1 cellular context compared by ENCODE assay signal in the genomic region with DNA sequence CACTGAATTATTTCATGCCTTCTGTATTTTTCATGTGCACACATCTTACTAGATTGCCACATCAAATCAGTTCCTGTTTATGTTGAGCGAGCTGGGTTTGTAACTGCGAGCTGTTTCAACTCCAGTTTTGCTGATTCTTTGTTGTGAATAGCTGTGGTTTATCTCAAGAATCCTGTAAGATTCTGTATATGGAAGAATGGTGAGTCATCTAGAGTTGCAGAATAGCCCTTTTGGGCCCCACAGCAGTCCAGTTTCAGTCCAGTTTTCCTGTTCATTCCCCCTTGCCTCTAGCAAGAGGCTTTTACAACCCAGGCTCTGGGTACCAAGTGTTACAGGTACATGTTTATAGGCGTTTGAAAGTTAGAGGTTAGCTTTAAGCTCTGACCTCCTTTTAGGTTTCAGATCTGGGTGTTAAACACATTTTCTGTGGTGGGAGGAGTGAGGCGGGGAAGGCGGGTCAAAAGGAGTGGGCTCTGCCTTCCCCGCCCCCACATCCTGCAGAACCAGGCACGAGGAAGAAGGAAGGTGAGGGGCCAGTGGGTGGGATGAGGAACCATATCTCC.
TF ChIP-seq lines count a peak whose summit lies in the region.

No MANE protein-coding gene starts in this region.

TF ChIP-seq in GM12878, 131 proteins besides CTCF, POLR2A, EP300 and RAD21 (continued from another document and continues in another):
- TF ChIP-seq ZBTB33 (IDR thresholded peaks at IDR 0.05) (no peak), SPI1 (IDR thresholded peaks at IDR 0.05; ENCODE audit: borderline replicate concordance, insufficient read depth, low read depth, low read length) (peak; percentile 52; the same call in 1 of the 2 replicates), NFYA (IDR thresholded peaks at IDR 0.05; ENCODE audit: borderline replicate concordance, low read depth, low read length) (no peak), NRF1 (conservative IDR thresholded peaks at IDR 0.05; ENCODE audit: low read depth, low read length) (no peak), NBN (IDR thresholded peaks at IDR 0.05) (no peak), MXI1 (IDR thresholded peaks at IDR 0.05; ENCODE audit: low read depth, low read length) (0 out of 2 replicates have a peak, but pooled peaks have one; percentile 28), CREM (IDR thresholded peaks at IDR 0.05; ENCODE audit: low read depth) (peak; percentile 35; the same call in 1 of the 2 replicates), EGR1 (IDR thresholded peaks at IDR 0.05; ENCODE audit: borderline replicate concordance in 1 of 2, low read depth in 2 of 2, low read length in 2 of 2) (peak in 1 of 2 experiments; percentile 69; a peak in 2 of 3 replicates), SREBF2 (IDR thresholded peaks at IDR 0.05; ENCODE audit: low read length) (no peak), RCOR1 (conservative IDR thresholded peaks at IDR 0.05; ENCODE audit: low read depth, low read length) (no peak), RAD51 (IDR thresholded peaks at IDR 0.05) (no peak), CEBPB (IDR thresholded peaks at IDR 0.05; ENCODE audit: borderline replicate concordance in 1 of 2, low read depth in 2 of 2, low read length in 2 of 2) (peak in 1 of 2 experiments; percentile 60; a peak in 1 of 4 replicates), FOXK2 (IDR thresholded peaks at IDR 0.05) (no peak), BRCA1 (IDR thresholded peaks at IDR 0.05; ENCODE audit: low read depth, low read length) (no peak), NFIC (IDR thresholded peaks at IDR 0.05; ENCODE audit: low read depth, low read length) (peak; percentile 86), TCF3 (IDR thresholded peaks at IDR 0.05; ENCODE audit: borderline replicate concordance, insufficient read depth, low read depth, low read length) (no peak), SKIL (IDR thresholded peaks at IDR 0.05; ENCODE audit: low read depth, poor library complexity, severe bottlenecking) (no peak), MLLT1 (IDR thresholded peaks at IDR 0.05) (no peak), NKRF (conservative IDR thresholded peaks at IDR 0.05) (no peak), ZBTB40 (IDR thresholded peaks at IDR 0.05; ENCODE audit: borderline replicate concordance) (no peak), MTA3 (IDR thresholded peaks at IDR 0.05; ENCODE audit: borderline replicate concordance, low read length) (peak; percentile 85), BACH1 (IDR thresholded peaks at IDR 0.05; ENCODE audit: borderline replicate concordance) (no peak), POU2F2 (IDR thresholded peaks at IDR 0.05; ENCODE audit: borderline replicate concordance, low read depth, low read length) (0 out of 3 replicates have a peak, but pooled peaks have one; percentile 29), ZNF622 (IDR thresholded peaks at IDR 0.05) (no peak), NFXL1 (IDR thresholded peaks at IDR 0.05; ENCODE audit: borderline replicate concordance) (no peak), IRF3 (IDR thresholded peaks at IDR 0.05) (no peak), RUNX3 (IDR thresholded peaks at IDR 0.05; ENCODE audit: low read length) (peak; percentile 89), SUPT20H (IDR thresholded peaks at IDR 0.05; ENCODE audit: borderline replicate concordance, control insufficient read depth, low read depth, low read length) (no peak)
- TF ChIP-seq, protein P1, sequence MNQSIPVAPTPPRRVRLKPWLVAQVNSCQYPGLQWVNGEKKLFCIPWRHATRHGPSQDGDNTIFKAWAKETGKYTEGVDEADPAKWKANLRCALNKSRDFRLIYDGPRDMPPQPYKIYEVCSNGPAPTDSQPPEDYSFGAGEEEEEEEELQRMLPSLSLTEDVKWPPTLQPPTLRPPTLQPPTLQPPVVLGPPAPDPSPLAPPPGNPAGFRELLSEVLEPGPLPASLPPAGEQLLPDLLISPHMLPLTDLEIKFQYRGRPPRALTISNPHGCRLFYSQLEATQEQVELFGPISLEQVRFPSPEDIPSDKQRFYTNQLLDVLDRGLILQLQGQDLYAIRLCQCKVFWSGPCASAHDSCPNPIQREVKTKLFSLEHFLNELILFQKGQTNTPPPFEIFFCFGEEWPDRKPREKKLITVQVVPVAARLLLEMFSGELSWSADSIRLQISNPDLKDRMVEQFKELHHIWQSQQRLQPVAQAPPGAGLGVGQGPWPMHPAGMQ (IDR thresholded peaks at IDR 0.05; ENCODE audit: borderline replicate concordance): no peak
- TF ChIP-seq, protein P2, sequence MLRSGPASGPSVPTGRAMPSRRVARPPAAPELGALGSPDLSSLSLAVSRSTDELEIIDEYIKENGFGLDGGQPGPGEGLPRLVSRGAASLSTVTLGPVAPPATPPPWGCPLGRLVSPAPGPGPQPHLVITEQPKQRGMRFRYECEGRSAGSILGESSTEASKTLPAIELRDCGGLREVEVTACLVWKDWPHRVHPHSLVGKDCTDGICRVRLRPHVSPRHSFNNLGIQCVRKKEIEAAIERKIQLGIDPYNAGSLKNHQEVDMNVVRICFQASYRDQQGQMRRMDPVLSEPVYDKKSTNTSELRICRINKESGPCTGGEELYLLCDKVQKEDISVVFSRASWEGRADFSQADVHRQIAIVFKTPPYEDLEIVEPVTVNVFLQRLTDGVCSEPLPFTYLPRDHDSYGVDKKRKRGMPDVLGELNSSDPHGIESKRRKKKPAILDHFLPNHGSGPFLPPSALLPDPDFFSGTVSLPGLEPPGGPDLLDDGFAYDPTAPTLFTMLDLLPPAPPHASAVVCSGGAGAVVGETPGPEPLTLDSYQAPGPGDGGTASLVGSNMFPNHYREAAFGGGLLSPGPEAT (IDR thresholded peaks at IDR 0.05; ENCODE audit: low read depth): peak; percentile 71; the same call in 1 of the 2 replicates
- TF ChIP-seq, protein P3, sequence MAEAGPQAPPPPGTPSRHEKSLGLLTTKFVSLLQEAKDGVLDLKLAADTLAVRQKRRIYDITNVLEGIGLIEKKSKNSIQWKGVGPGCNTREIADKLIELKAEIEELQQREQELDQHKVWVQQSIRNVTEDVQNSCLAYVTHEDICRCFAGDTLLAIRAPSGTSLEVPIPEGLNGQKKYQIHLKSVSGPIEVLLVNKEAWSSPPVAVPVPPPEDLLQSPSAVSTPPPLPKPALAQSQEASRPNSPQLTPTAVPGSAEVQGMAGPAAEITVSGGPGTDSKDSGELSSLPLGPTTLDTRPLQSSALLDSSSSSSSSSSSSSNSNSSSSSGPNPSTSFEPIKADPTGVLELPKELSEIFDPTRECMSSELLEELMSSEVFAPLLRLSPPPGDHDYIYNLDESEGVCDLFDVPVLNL (IDR thresholded peaks at IDR 0.05; ENCODE audit: low read depth, low read length): no peak
- TF ChIP-seq, protein P4, sequence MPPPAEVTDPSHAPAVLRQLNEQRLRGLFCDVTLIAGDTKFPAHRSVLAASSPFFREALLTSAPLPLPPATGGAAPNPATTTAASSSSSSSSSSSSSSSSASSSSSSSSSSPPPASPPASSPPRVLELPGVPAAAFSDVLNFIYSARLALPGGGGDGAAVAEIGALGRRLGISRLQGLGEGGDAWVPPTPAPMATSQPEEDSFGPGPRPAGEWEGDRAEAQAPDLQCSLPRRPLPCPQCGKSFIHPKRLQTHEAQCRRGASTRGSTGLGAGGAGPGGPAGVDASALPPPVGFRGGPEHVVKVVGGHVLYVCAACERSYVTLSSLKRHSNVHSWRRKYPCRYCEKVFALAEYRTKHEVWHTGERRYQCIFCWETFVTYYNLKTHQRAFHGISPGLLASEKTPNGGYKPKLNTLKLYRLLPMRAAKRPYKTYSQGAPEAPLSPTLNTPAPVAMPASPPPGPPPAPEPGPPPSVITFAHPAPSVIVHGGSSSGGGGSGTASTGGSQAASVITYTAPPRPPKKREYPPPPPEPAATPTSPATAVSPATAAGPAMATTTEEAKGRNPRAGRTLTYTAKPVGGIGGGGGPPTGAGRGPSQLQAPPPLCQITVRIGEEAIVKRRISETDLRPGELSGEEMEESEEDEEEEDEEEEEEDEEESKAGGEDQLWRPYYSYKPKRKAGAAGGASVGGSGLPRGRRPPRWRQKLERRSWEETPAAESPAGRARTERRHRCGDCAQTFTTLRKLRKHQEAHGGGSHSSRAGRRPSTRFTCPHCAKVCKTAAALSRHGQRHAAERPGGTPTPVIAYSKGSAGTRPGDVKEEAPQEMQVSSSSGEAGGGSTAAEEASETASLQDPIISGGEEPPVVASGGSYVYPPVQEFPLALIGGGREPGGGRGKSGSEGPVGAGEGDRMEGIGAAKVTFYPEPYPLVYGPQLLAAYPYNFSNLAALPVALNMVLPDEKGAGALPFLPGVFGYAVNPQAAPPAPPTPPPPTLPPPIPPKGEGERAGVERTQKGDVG (CRISPR knock-in tag; IDR thresholded peaks at IDR 0.05): no peak
